In genomic region chr1:239307886-239308285, GRCh38 we compare ENCODE assay signal across 26 cellular contexts.
"Had no signal": no experiment of that assay in that cellular context is flagged by ENCODE, and none has a peak within 500 bp of the region (broad histone marks: within the 10 kb centered on the region; RNA-seq: fewer than 3 reads in every experiment).

No MANE protein-coding gene starts in this region.

- H3K27ac ChIP-seq: neutrophil, parathyroid adenoma, psoas muscle, right lobe of liver, sigmoid colon, stomach, thoracic aorta, thyroid gland, tibial nerve, upper lobe of left lung, vagina had no signal

- H3K4me3 ChIP-seq: ovary, psoas muscle, right lobe of liver, sigmoid colon, stomach, thoracic aorta, thyroid gland, tibial nerve, upper lobe of left lung, vagina had no signal

- ATAC-seq: naive thymus-derived CD8-positive, alpha-beta T cell; natural killer cell treated with Interleukin-12 subunit alpha and Interleukin-12 subunit beta and Interleukin-15 and Interleukin-18, amount 100 ng/mL, for 72 hours; psoas muscle; right cardiac atrium; stimulated activated effector memory CD8-positive, alpha-beta T cell treated with anti-CD3 and anti-CD28 coated beads, Interleukin-12 subunit alpha, Interleukin-12 subunit beta, amount 100 ng/mL, for 72 hours had no signal

- FAIRE-seq: small intestine, urothelium cell line had no signal

- H3K9ac ChIP-seq: parathyroid adenoma had no signal

- H3K36me3 ChIP-seq: neutrophil, ovary, right lobe of liver, sigmoid colon, stomach, thoracic aorta, thyroid gland, tibial nerve, upper lobe of left lung, vagina had no signal

- DNase-seq: naive thymus-derived CD8-positive, alpha-beta T cell; nephron progenitor cell; ovary; posterior cingulate gyrus; psoas muscle; right cardiac atrium; right lobe of liver; sigmoid colon; small intestine; stimulated activated CD4-positive, alpha-beta T cell treated with anti-CD3 and anti-CD28 coated beads, Interleukin-15, amount 100 ng/mL, for 24 hours; stimulated activated CD4-positive, alpha-beta T cell treated with anti-CD3 and anti-CD28 coated beads, Interleukin-2, amount 100 ng/mL, for 24 hours; stimulated activated CD4-positive, alpha-beta T cell treated with anti-CD3 and anti-CD28 coated beads, Interleukin-2, amount 100 ng/mL, for 48 hours; stimulated activated CD4-positive, alpha-beta T cell treated with anti-CD3 and anti-CD28 coated beads, Interleukin-4, amount 100 ng/mL, for 24 hours; stimulated activated naive B cell treated with anti-CD40 and anti-IgM and Interleukin-4, amounts not matched to agents 10 μg/mL and 1 μg/mL and 100 μg/mL, for 72 hours; stimulated activated naive CD4-positive, alpha-beta T cell treated with Interleukin-2 at 50 U/mL for 16 hours; stomach; thyroid gland; upper lobe of left lung had no signal

- H3K4me1 ChIP-seq: parathyroid adenoma, psoas muscle, right lobe of liver, sigmoid colon, thyroid gland, tibial nerve, upper lobe of left lung, vagina had no signal

- H3K9me3 ChIP-seq: neutrophil, ovary, psoas muscle, right lobe of liver, sigmoid colon, stomach, thoracic aorta, thyroid gland, tibial nerve, upper lobe of left lung, vagina had no signal
